Comparison of ENCODE assay signal across 5 cellular contexts in genomic region chr1:59054172-59054571, GRCh38.
"Had no signal": no experiment of that assay in that cellular context is flagged by ENCODE, and none has a peak within 500 bp of the region (broad histone marks: within the 10 kb centered on the region; RNA-seq: fewer than 3 reads in every experiment).

No MANE protein-coding gene starts in this region.

- ATAC-seq: HepG2, K562 had no signal

- H3K27ac ChIP-seq: HL-60 had no signal

- DNase-seq: IMR-90, KBM-7 had no signal

- H3K4me3 ChIP-seq: K562 had no signal
